Comparison of ENCODE assay signal across 27 cellular contexts in the genomic region with DNA sequence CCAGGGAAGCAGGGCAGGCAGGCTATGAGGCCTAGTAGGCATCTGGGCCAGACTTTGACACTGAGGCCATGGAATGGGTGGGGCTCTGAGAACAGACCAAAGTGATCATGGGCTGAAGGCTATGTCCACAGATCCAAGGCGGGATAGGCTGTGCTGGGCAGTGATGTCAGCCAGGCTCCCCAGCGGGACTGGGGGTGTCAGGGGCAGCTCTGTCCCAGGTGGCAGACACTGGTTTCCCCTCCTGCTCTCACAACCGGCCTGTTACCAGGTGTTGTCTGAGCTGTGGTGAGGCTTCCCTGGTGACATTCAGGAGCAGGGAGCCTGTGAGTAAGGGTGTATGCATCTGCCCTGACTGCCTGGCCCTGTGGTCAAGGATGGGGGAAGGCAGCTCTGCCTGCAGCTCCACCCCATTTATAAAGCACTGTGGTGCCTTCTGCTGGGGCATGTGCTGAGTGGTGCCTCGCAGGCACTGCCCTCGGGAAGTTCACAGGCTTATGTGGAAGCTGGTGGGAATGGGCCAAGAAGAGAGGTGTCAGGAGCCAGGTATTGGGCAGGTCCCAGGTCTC. TPM values are rescaled to one million over a fixed set of nuclear protein-coding genes. Genes with fewer than 3 reads are reported as not detected.
DNase-seq lines count a peak whose midpoint lies in the region; ATAC-seq, FAIRE-seq and TF ChIP-seq lines count a peak whose summit lies in the region.
"Had no signal": no experiment of that assay in that cellular context is flagged by ENCODE, and none has a peak within 500 bp of the region (broad histone marks: within the 10 kb centered on the region; RNA-seq: fewer than 3 reads in every experiment).

No MANE protein-coding gene starts in this region.

- H3K9me3 Mint-ChIP-seq in activated CD4-positive, alpha-beta memory T cell treated with anti-CD3 and anti-CD28 coated beads, Interleukin-2, amount 10 ng/mL, durations not matched to agents 7 days and 5 days = no peaks in the 10 kb centered on the region
- H3K9me3 Mint-ChIP-seq in activated CD4-positive, alpha-beta memory T cell treated with anti-CD3 and anti-CD28 coated beads for 36 hours = no peaks in the 10 kb centered on the region
- H3K9me3 Mint-ChIP-seq: activated T-cell treated with anti-CD3 and anti-CD28 coated beads, Interleukin-2, amount 50 U/mL, for 4 hours had no signal

- FAIRE-seq in pancreas (lab: Jason Lieb, UNC) = peak; percentile 57

- WGBS in pancreas, 2 donors = 76 to 88% methylated on average over 5 of the region's 5 CpGs

- H3K27ac Mint-ChIP-seq in activated CD4-positive, alpha-beta memory T cell treated with anti-CD3 and anti-CD28 coated beads, Interleukin-2, amount 10 ng/mL, durations not matched to agents 7 days and 5 days = peak overlapping the region; percentile 91
- H3K27ac Mint-ChIP-seq in activated CD4-positive, alpha-beta memory T cell treated with anti-CD3 and anti-CD28 coated beads for 36 hours = no peak overlapping the region
- H3K27ac Mint-ChIP-seq: neural progenitor cell had no signal

- intact Hi-C loops in activated CD4-positive, alpha-beta memory T cell treated with anti-CD3 and anti-CD28 coated beads for 36 hours (cut with micrococcal nuclease) = no loop called here
- intact Hi-C loops in pancreas (cut with DNase I) = no loop called here

- no peaks in the 10 kb centered on the region for H3K36me3 ChIP-seq in pancreas
- H3K36me3 ChIP-seq: ascending aorta, BE2C, lower lobe of right lung, neural progenitor cell, Peyer's patch, SJCRH30, thyroid gland had no signal

- CTCF ChIA-PET in activated CD4-positive, alpha-beta memory T cell treated with anti-CD3 and anti-CD28 coated beads, Interleukin-2, amount 10 ng/mL, durations not matched to agents 7 days and 5 days (lab: Charles Lee) = no interaction called here
- CTCF ChIA-PET in activated CD4-positive, alpha-beta memory T cell treated with anti-CD3 and anti-CD28 coated beads for 36 hours (lab: Charles Lee) = no interaction called here

- H3K27me3 Mint-ChIP-seq in activated CD4-positive, alpha-beta memory T cell treated with anti-CD3 and anti-CD28 coated beads, Interleukin-2, amount 10 ng/mL, durations not matched to agents 7 days and 5 days = no peaks in the 10 kb centered on the region
- no peaks in the 10 kb centered on the region for H3K27me3 Mint-ChIP-seq in activated CD4-positive, alpha-beta memory T cell treated with anti-CD3 and anti-CD28 coated beads for 36 hours

- H3K4me3 Mint-ChIP-seq in activated CD4-positive, alpha-beta memory T cell treated with anti-CD3 and anti-CD28 coated beads, Interleukin-2, amount 10 ng/mL, durations not matched to agents 7 days and 5 days = peak overlapping the region; percentile 69
- H3K4me3 Mint-ChIP-seq in activated CD4-positive, alpha-beta memory T cell treated with anti-CD3 and anti-CD28 coated beads for 36 hours = no peak overlapping the region
- H3K4me3 Mint-ChIP-seq: activated T-cell treated with anti-CD3 and anti-CD28 coated beads, Interleukin-2, amount 50 U/mL, for 4 hours; neural progenitor cell had no signal

- peaks cover 41% of the 10 kb centered on the region for H3K36me3 Mint-ChIP-seq in activated CD4-positive, alpha-beta memory T cell treated with anti-CD3 and anti-CD28 coated beads, Interleukin-2, amount 10 ng/mL, durations not matched to agents 7 days and 5 days (ENCODE audit: low read depth)
- H3K36me3 Mint-ChIP-seq in activated CD4-positive, alpha-beta memory T cell treated with anti-CD3 and anti-CD28 coated beads for 36 hours = no peaks in the 10 kb centered on the region
- H3K36me3 Mint-ChIP-seq: neural progenitor cell had no signal

- no peak for ATAC-seq in pancreas
- ATAC-seq: A549; activated T-cell treated with anti-CD3 and anti-CD28 coated beads, Interleukin-2, amount 50 U/mL, for 4 hours; lower lobe of right lung had no signal

- DNase-seq in activated CD4-positive, alpha-beta memory T cell treated with anti-CD3 and anti-CD28 coated beads, Interleukin-2, amount 10 ng/mL, durations not matched to agents 7 days and 5 days = no peak
- DNase-seq in activated CD4-positive, alpha-beta memory T cell treated with anti-CD3 and anti-CD28 coated beads for 36 hours = no peak
- peak; percentile 55 for DNase-seq in Jurkat, Clone E6-1 (ENCODE audit: low read depth, low spot score)
- DNase-seq in epithelial cell of prostate (ENCODE audit: low read depth, low spot score) = no peak
- DNase-seq in pancreas = no peak
- no peak for DNase-seq in amygdala (lab: John Stamatoyannopoulos, UW)
- no peak for DNase-seq in NCI-H526 (lab: John Stamatoyannopoulos, UW)
- DNase-seq in NOMO-1 (lab: John Stamatoyannopoulos, UW; ENCODE audit: unreplicated experiment in 2 of 2) = no peak
- DNase-seq: activated naive CD4-positive, alpha-beta T cell treated with anti-CD3 and anti-CD28 coated beads, Interleukin-2, amount 50 U/mL, for 16 hours; activated T-cell treated with anti-CD3 and anti-CD28 coated beads, Interleukin-2, amount 50 U/mL, for 4 hours; BE2C; central memory CD4-positive, alpha-beta T cell; dorsolateral prefrontal cortex; foreskin fibroblast; lower lobe of right lung; NCI-H1105 treated with DMSO at 0.1 percent for 48 hours; NCI-H2081; NK-92 treated with Interleukin-12 subunit alpha and Interleukin-12 subunit beta, amount 100 ng/mL, for 24 hours; SJCRH30; stimulated activated CD4-positive, alpha-beta T cell treated with anti-CD3 and anti-CD28 coated beads, Interleukin-2, amount 100 ng/mL, for 48 hours; stimulated activated naive CD4-positive, alpha-beta T cell treated with Interleukin-2 at 50 U/mL for 16 hours; thyroid gland had no signal

- POLR2A ChIA-PET in activated CD4-positive, alpha-beta memory T cell treated with anti-CD3 and anti-CD28 coated beads, Interleukin-2, amount 10 ng/mL, durations not matched to agents 7 days and 5 days (lab: Charles Lee) = no interaction called here
- POLR2A ChIA-PET in activated CD4-positive, alpha-beta memory T cell treated with anti-CD3 and anti-CD28 coated beads for 36 hours (lab: Charles Lee) = no interaction called here

- H3K27ac ChIP-seq in epithelial cell of prostate (peak overlapping the region; percentile 81), pancreas (no peak overlapping the region)
- H3K27ac ChIP-seq: A549, ascending aorta, dorsolateral prefrontal cortex, GM23248, lower lobe of right lung, neural progenitor cell, SJCRH30, thyroid gland had no signal

- no peak for TF ChIP-seq CTCF in pancreas (IDR thresholded peaks at IDR 0.05)

- peaks cover 83% of the 10 kb centered on the region for H3K4me1 Mint-ChIP-seq in activated CD4-positive, alpha-beta memory T cell treated with anti-CD3 and anti-CD28 coated beads, Interleukin-2, amount 10 ng/mL, durations not matched to agents 7 days and 5 days
- peaks cover 40% of the 10 kb centered on the region for H3K4me1 Mint-ChIP-seq in activated CD4-positive, alpha-beta memory T cell treated with anti-CD3 and anti-CD28 coated beads for 36 hours (ENCODE audit: low read depth)
- H3K4me1 Mint-ChIP-seq: neural progenitor cell had no signal

- no peaks in the 10 kb centered on the region for H3K4me1 ChIP-seq in pancreas
- H3K4me1 ChIP-seq: A549, ascending aorta, BE2C, lower lobe of right lung, neural progenitor cell, Peyer's patch, SJCRH30, thyroid gland had no signal

- no peaks in the 10 kb centered on the region for H3K9me3 ChIP-seq in pancreas
- H3K9me3 ChIP-seq: A549, ascending aorta, BE2C, lower lobe of right lung, Peyer's patch, SJCRH30, thyroid gland had no signal

- H3K27me3 ChIP-seq in pancreas = no peaks in the 10 kb centered on the region
- H3K27me3 ChIP-seq: ascending aorta, BE2C, neural progenitor cell, Peyer's patch, SJCRH30, thyroid gland had no signal

- peak overlapping the region; percentile 3; the same call in 1 of the 2 replicates for H3K4me3 ChIP-seq in Jurkat, Clone E6-1 (ENCODE audit: low read length)
- no peak overlapping the region for H3K4me3 ChIP-seq in pancreas
- H3K4me3 ChIP-seq: A549, ascending aorta, dorsolateral prefrontal cortex, GM23248, lower lobe of right lung, neural progenitor cell, Peyer's patch, SJCRH30, thyroid gland had no signal

RNA-seq across cellular contexts. Expression of gene IL9R, which starts 2.9 kb away (rescaled TPM):
- total RNA-seq in activated CD4-positive, alpha-beta memory T cell treated with anti-CD3 and anti-CD28 coated beads, Interleukin-2, amount 10 ng/mL, durations not matched to agents 7 days and 5 days = 10 to 100 TPM; 65.3 to 67.2 TPM
- total RNA-seq in activated CD4-positive, alpha-beta memory T cell treated with anti-CD3 and anti-CD28 coated beads for 36 hours = 1 to 10 TPM; 2.7 to 4.1 TPM
- polyA plus RNA-seq in Jurkat, Clone E6-1 (2012; ENCODE audit: insufficient read depth, insufficient read length) = 38.6 TPM
- total RNA-seq in pancreas = under 1 TPM in 2 of 6 donors, not detected in 4; 0.16 to 0.20 TPM
- polyA plus RNA-seq in pancreas = under 1 TPM; 0.05 to 0.11 TPM
- total RNA-seq: ascending aorta, GM23248, SJCRH30 had no signal
- polyA plus RNA-seq: GM23248 had no signal

Comparison
In these comparisons a context has a peak if more than half of its experiments do, and no peak if none do; other contexts are left out.
1. RNA of gene IL9R, which starts 2.9 kb away (total RNA-seq): 65.3 to 67.2 TPM in activated CD4-positive, alpha-beta memory T cell treated with anti-CD3 and anti-CD28 coated beads, Interleukin-2, amount 10 ng/mL, durations not matched to agents 7 days and 5 days; 2.7 to 4.1 TPM in activated CD4-positive, alpha-beta memory T cell treated with anti-CD3 and anti-CD28 coated beads for 36 hours and 0.16 to 0.20 TPM in pancreas; every median in the first group is over 10 times any median in the second.